In genomic region chr1:23343246-23344110, GRCh38 we compare ENCODE assay signal across 8 cellular contexts. TPM values are rescaled to one million over a fixed set of nuclear protein-coding genes. Genes with fewer than 3 reads are reported as not detected.
A peak's percentile ranks its signal among the peaks of the same experiment; 100 is the strongest.
DNase-seq lines count a peak whose midpoint lies in the region; ATAC-seq and TF ChIP-seq lines count a peak whose summit lies in the region.

No MANE protein-coding gene starts in this region.

- peak; percentile 62 for DNase-seq in CD1c-positive myeloid dendritic cell (ENCODE audit: extremely low spot score)
- DNase-seq in HT1080 (ENCODE audit: low read depth) = peak; percentile 71
- DNase-seq in UCSD-AML1 (lab: John Stamatoyannopoulos, UW; ENCODE audit: unreplicated experiment) = peak; percentile 58
- DNase-seq in cardiac fibroblast (ENCODE audit: low read depth in 2 of 2) = peak; percentile 46 to 84
- peak; percentile 96 for DNase-seq in kidney tubule cell (ENCODE audit: low spot score)
- DNase-seq in stimulated activated CD4-positive, alpha-beta T cell treated with anti-CD3 and anti-CD28 coated beads, Interleukin-2, amount 100 ng/mL, for 24 hours = peak; percentile 66 to 67
- no peak for DNase-seq in NCI-H128 (lab: John Stamatoyannopoulos, UW; ENCODE audit: unreplicated experiment)

- peak; percentile 21 for ATAC-seq in GM19351 (IDR thresholded peaks at IDR 0.05; ENCODE audit: unreplicated experiment)

- peak overlapping the region; percentile 64 to 77 for H3K4me3 ChIP-seq in cardiac fibroblast (replicated peaks in 1 of 2; ENCODE audit: low read depth in 2 of 2, low read length in 2 of 2)

- no peak for TF ChIP-seq CTCF in cardiac fibroblast (IDR thresholded peaks at IDR 0.05; ENCODE audit: low read depth, low read length)

RNA-seq across cellular contexts. Expression of gene HNRNPR, which starts 0.6 kb away (rescaled TPM):
- total RNA-seq in HT1080 (2014; rRNA removed; shearing (Covaris generic)) = 136 and 166 TPM in 2 replicates
- polyA plus RNA-seq in HT1080 (2015; cell fraction: cytosol; rRNA removed) = 188 and 207 TPM in 2 replicates
- 233 and 252 TPM in 2 replicates for polyA plus RNA-seq in HT1080 (2015; cell fraction: nucleus; rRNA removed)

RNA-seq across cellular contexts. Expression of gene ZNF436, which starts 26.2 kb away (rescaled TPM):
- 4.4 and 6.1 TPM in 2 replicates for total RNA-seq in HT1080 (2014; rRNA removed; shearing (Covaris generic))
- polyA plus RNA-seq in HT1080 (2015; cell fraction: cytosol; rRNA removed) = 3.1 and 3.9 TPM in 2 replicates
- 6.1 and 7.6 TPM in 2 replicates for polyA plus RNA-seq in HT1080 (2015; cell fraction: nucleus; rRNA removed)
